1 cellular context compared by ENCODE assay signal in genomic region chr14:94059998-94060397, GRCh38.
A peak's percentile ranks its signal among the peaks of the same experiment; 100 is the strongest.
TF ChIP-seq lines count a peak whose summit lies in the region.

No MANE protein-coding gene starts in this region.

TF ChIP-seq in HepG2, 621 proteins besides CTCF, POLR2A, EP300 and RAD21 (continued from another document and continues in another):
- TF ChIP-seq DBP (CRISPR knock-in tag; IDR thresholded peaks at IDR 0.05; ENCODE audit: not compliant biosample characterization) (no peak), RBAK (CRISPR knock-in tag; IDR thresholded peaks at IDR 0.05) (no peak), RARA (CRISPR knock-in tag; IDR thresholded peaks at IDR 0.05) (peak; percentile 72), TOPORS (CRISPR knock-in tag; IDR thresholded peaks at IDR 0.05) (no peak), ZNF687 (CRISPR knock-in tag; IDR thresholded peaks at IDR 0.05) (no peak), ZNF569 (CRISPR knock-in tag; IDR thresholded peaks at IDR 0.05; ENCODE audit: borderline replicate concordance) (no peak), TRIM22 (IDR thresholded peaks at IDR 0.05) (no peak), HDAC6 (IDR thresholded peaks at IDR 0.05; ENCODE audit: low read depth, low read length) (no peak), JARID2 (CRISPR knock-in tag; IDR thresholded peaks at IDR 0.05; ENCODE audit: insufficient replicate concordance) (no peak), KLF13 (CRISPR knock-in tag; IDR thresholded peaks at IDR 0.05) (no peak), NFIC (IDR thresholded peaks at IDR 0.05; ENCODE audit: low read length) (no peak), SP5 (CRISPR knock-in tag; IDR thresholded peaks at IDR 0.05; ENCODE audit: borderline replicate concordance, low read depth) (no peak), TARDBP (CRISPR knock-in tag; IDR thresholded peaks at IDR 0.05) (0 out of 2 replicates have a peak, but pooled peaks have one; percentile 37), JUND (CRISPR knock-in tag; IDR thresholded peaks at IDR 0.05) (no peak), DMAP1 (CRISPR knock-in tag; IDR thresholded peaks at IDR 0.05) (no peak), GTF2F1 (IDR thresholded peaks at IDR 0.05; ENCODE audit: low read length) (no peak), ZNF142 (CRISPR knock-in tag; IDR thresholded peaks at IDR 0.05) (no peak), ELF3 (CRISPR knock-in tag; IDR thresholded peaks at IDR 0.05) (peak; percentile 45; the same call in 1 of the 2 replicates), GABPA (IDR thresholded peaks at IDR 0.05; ENCODE audit: low read depth, low read length) (no peak), GABPA (CRISPR knock-in tag; IDR thresholded peaks at IDR 0.05; ENCODE audit: low read depth) (no peak), MED1 (CRISPR knock-in tag; IDR thresholded peaks at IDR 0.05) (0 out of 2 replicates have a peak, but pooled peaks have one; percentile 44), FOXP4 (CRISPR knock-in tag; IDR thresholded peaks at IDR 0.05) (no peak), ZBTB20 (CRISPR knock-in tag; IDR thresholded peaks at IDR 0.05; ENCODE audit: borderline replicate concordance, low read depth) (no peak), DRAP1 (CRISPR knock-in tag; IDR thresholded peaks at IDR 0.05) (no peak), KIAA2018 (CRISPR knock-in tag; IDR thresholded peaks at IDR 0.05; ENCODE audit: borderline replicate concordance) (no peak), TCF7 (IDR thresholded peaks at IDR 0.05; ENCODE audit: low read depth) (no peak), ZFP1 (CRISPR knock-in tag; IDR thresholded peaks at IDR 0.05) (no peak), ZKSCAN5 (CRISPR knock-in tag; IDR thresholded peaks at IDR 0.05) (no peak), PHB2 (IDR thresholded peaks at IDR 0.05; ENCODE audit: partially characterized antibody) (no peak), ZNF562 (CRISPR knock-in tag; IDR thresholded peaks at IDR 0.05; ENCODE audit: borderline replicate concordance) (no peak), ZNF747 (CRISPR knock-in tag; IDR thresholded peaks at IDR 0.05; ENCODE audit: borderline replicate concordance) (no peak)
